ENCODE assay signal across 12 cellular contexts in genomic region chr2:192148620-192149321, GRCh38. TPM values are rescaled to one million over a fixed set of nuclear protein-coding genes. Genes with fewer than 3 reads are reported as not detected.
DNase-seq lines count a peak whose midpoint lies in the region; ATAC-seq, FAIRE-seq and TF ChIP-seq lines count a peak whose summit lies in the region.
"Had no signal": no experiment of that assay in that cellular context is flagged by ENCODE, and none has a peak within 500 bp of the region (broad histone marks: within the 10 kb centered on the region; RNA-seq: fewer than 3 reads in every experiment).

No MANE protein-coding gene starts in this region.

- H3K79me2 ChIP-seq in K562 (ENCODE audit: control insufficient read depth, insufficient read depth, low read length), result no peaks in the 10 kb centered on the region

- TF ChIP-seq CTCF in K562 (IDR thresholded peaks at IDR 0.05 in 2 of 3, conservative IDR thresholded peaks at IDR 0.05 in 1 of 3; ENCODE audit: insufficient read depth in 2 of 3, low read depth in 1 of 3, low read length in 3 of 3), result no peak
- TF ChIP-seq CTCF in suprapubic skin (IDR thresholded peaks at IDR 0.05), result no peak

- no peak for FAIRE-seq in K562 (lab: Jason Lieb, UNC)

- DNase-seq in GM04504 (ENCODE audit: low read depth) (peak; percentile 51), K562 (ENCODE audit: extremely low read depth in 1 of 4, low spot score in 3 of 4) (no peak), left lobe of liver (ENCODE audit: low spot score) (no peak), suprapubic skin (ENCODE audit: low spot score in 2 of 2) (no peak), NOMO-1 treated with DMSO at 0.1 percent for 48 hours (lab: John Stamatoyannopoulos, UW; ENCODE audit: unreplicated experiment) (no peak), NCI-H2029 treated with DMSO at 0.1 percent for 48 hours (lab: John Stamatoyannopoulos, UW) (no peak)
- DNase-seq: activated CD4-positive, alpha-beta T cell treated with anti-CD3 and anti-CD28 coated beads for 36 hours; NCI-H1930; retina had no signal

- peak overlapping the region; percentile 55 for H2AFZ ChIP-seq in K562 (ENCODE audit: low read depth, low read length)

- TF ChIP-seq POLR2A in K562 (conservative IDR thresholded peaks at IDR 0.05) (no peak), suprapubic skin (IDR thresholded peaks at IDR 0.05) (no peak)

- no peak overlapping the region for H3K9ac ChIP-seq in K562 (ENCODE audit: insufficient read depth in 1 of 2, low read depth in 2 of 2, low read length in 2 of 2)

- H3K4me2 ChIP-seq in K562 (ENCODE audit: insufficient read depth, low read length), result no peak overlapping the region

- intact Hi-C loops in K562 (cut with micrococcal nuclease), result loop anchor here (5.0 kb wide), 1 partner anchor 201 kb away; no protein-coding TSS in a partner anchor

- no peak for TF ChIP-seq EP300 in K562 (IDR thresholded peaks at IDR 0.05; ENCODE audit: low read length)
- TF ChIP-seq EP300 in suprapubic skin (IDR thresholded peaks at IDR 0.05), result no peak

- H3K36me3 ChIP-seq in K562 (ENCODE audit: control insufficient read depth, insufficient read depth, low read length), result no peaks in the 10 kb centered on the region
- H3K36me3 ChIP-seq in suprapubic skin, result no peaks in the 10 kb centered on the region

- H3K4me1 ChIP-seq in K562 (replicated peaks in 1 of 2; ENCODE audit: control insufficient read depth in 2 of 2, insufficient read depth in 2 of 2, low read length in 2 of 2) (no peaks in the 10 kb centered on the region; a peak in 1 of 5 replicates), suprapubic skin (no peaks in the 10 kb centered on the region)

- POLR2A ChIA-PET in K562 (lab: Yijun Ruan, JAX), result interaction anchor here (1.5 kb wide), 1 partner anchor 9 kb away, joined by 5 read pairs; no protein-coding TSS in a partner anchor

- CTCF ChIA-PET in K562 (lab: Yijun Ruan, JAX; ENCODE audit: low intra/inter-chr PET ratio), result no interaction called here

- H3K27me3 ChIP-seq in K562 (ENCODE audit: control insufficient read depth in 2 of 2, insufficient read depth in 2 of 2, low read length in 2 of 2) (no peaks in the 10 kb centered on the region), suprapubic skin (no peaks in the 10 kb centered on the region)

- H3K27ac ChIP-seq in K562 (ENCODE audit: extremely low read depth, low read depth, low read length) (no peak overlapping the region), suprapubic skin (peak overlapping the region; percentile 39)

- TF ChIP-seq RAD21 in K562 (CRISPR knock-in tag; conservative IDR thresholded peaks at IDR 0.05 in 1 of 2, IDR thresholded peaks at IDR 0.05 in 1 of 2), result no peak

- BruUV-seq in K562 (replicated peaks; lab: Mats Ljungman, UMichigan), result no TSS peak

- ATAC-seq in K562, result no peak
- peak; percentile 88 for ATAC-seq in left lobe of liver
- ATAC-seq in GM21526 (IDR thresholded peaks at IDR 0.05; ENCODE audit: low FRiP score, unreplicated experiment), result no peak
- no peak for ATAC-seq in HG02623 (IDR thresholded peaks at IDR 0.05; ENCODE audit: unreplicated experiment)
- ATAC-seq: activated CD4-positive, alpha-beta T cell treated with anti-CD3 and anti-CD28 coated beads for 36 hours had no signal

- no peaks in the 10 kb centered on the region for H3K9me1 ChIP-seq in K562 (ENCODE audit: control insufficient read depth, insufficient read depth, low read length)

- in situ Hi-C loops in K562 (cut with MboI), result no loop called here

- H4K20me1 ChIP-seq in K562 (replicated peaks; ENCODE audit: control insufficient read depth, insufficient read depth, low read length), result no peaks in the 10 kb centered on the region

- WGBS in K562 (ENCODE audit: insufficient coverage, low coverage, missing lambda C conversion rate), result 45% methylated on average over 5 of the region's 5 CpGs
- 48% methylated on average over 5 of the region's 5 CpGs for WGBS in suprapubic skin

- no peaks in the 10 kb centered on the region for H3K9me3 ChIP-seq in K562 (replicated peaks; ENCODE audit: control insufficient read depth, insufficient read depth, low read depth, low read length)
- no peaks in the 10 kb centered on the region for H3K9me3 ChIP-seq in suprapubic skin

- no peak overlapping the region for H3K4me3 ChIP-seq in K562
- no peak overlapping the region for H3K4me3 ChIP-seq in suprapubic skin

TF ChIP-seq in K562, 482 proteins besides CTCF, POLR2A, EP300 and RAD21 (continues in another document):
- TF ChIP-seq TAF1 (IDR thresholded peaks at IDR 0.05; ENCODE audit: control insufficient read depth, extremely low read depth, insufficient read depth, low read length, severe bottlenecking) (no peak), NEUROD1 (IDR thresholded peaks at IDR 0.05; ENCODE audit: borderline replicate concordance, low read depth, low read length, partially characterized antibody) (no peak), PTBP1 (IDR thresholded peaks at IDR 0.05; ENCODE audit: low read depth, low read length) (no peak), KAT2B (IDR thresholded peaks at IDR 0.05; ENCODE audit: low read depth, low read length) (no peak), SFPQ (IDR thresholded peaks at IDR 0.05; ENCODE audit: low read depth, low read length) (no peak), TCF7 (IDR thresholded peaks at IDR 0.05; ENCODE audit: borderline replicate concordance) (no peak), SP2 (IDR thresholded peaks at IDR 0.05; ENCODE audit: extremely low read depth, low read depth, low read length, poor library complexity, severe bottlenecking) (no peak), ZNF639 (CRISPR knock-in tag; conservative IDR thresholded peaks at IDR 0.05 in 1 of 2, IDR thresholded peaks at IDR 0.05 in 1 of 2) (no peak), ARID1B (IDR thresholded peaks at IDR 0.05) (no peak), TAF7 (tag; IDR thresholded peaks at IDR 0.05) (no peak)

RNA-seq across cellular contexts. Expression of gene TMEFF2, which starts 46.0 kb away (rescaled TPM):
- total RNA-seq in K562 (2011; cell fraction: chromatin; rRNA removed; ENCODE audit: low replicate concordance), result not detected in 2 replicates
- not detected in 2 replicates for total RNA-seq in K562 (2011; cell fraction: nucleolus; rRNA removed)
- not detected in 2 replicates for total RNA-seq in K562 (2011; cell fraction: nucleoplasm; rRNA removed)
- not detected in 2 replicates for total RNA-seq in K562 (2014; rRNA removed)
- total RNA-seq in K562 (2014; rRNA removed; fragmentation: Illumina TruSeq; extraction: Trizol), result not detected in 2 replicates
- total RNA-seq in K562 (2015; rRNA removed; fragmentation: Illumina TruSeq; extraction: Trizol), result not detected in 2 replicates
- total RNA-seq in K562 (2021), result not detected in 2 replicates
- not detected in 2 replicates for polyA plus RNA-seq in K562 (2011; rRNA removed)
- polyA plus RNA-seq in K562 (2011; cell fraction: cytosol; rRNA removed), result not detected in 2 replicates
- not detected in 2 replicates for polyA plus RNA-seq in K562 (2011; cell fraction: nucleus; rRNA removed)
- 0.04 TPM in 1 of 2 replicates, not detected in the other for polyA plus RNA-seq in K562 (2012)
- polyA plus RNA-seq in K562 (2014; fragmentation: Illumina TruSeq; extraction: Trizol), result not detected in 2 replicates
- polyA plus RNA-seq in K562 (2014; fragmentation: Nextera tagmentation; extraction: Ambion mirVana), result 1 to 10 TPM in 1 of 2 experiments, not detected in 1; 1.4 TPM
- polyA plus RNA-seq in K562 (2014; rRNA removed), result not detected in 2 replicates
- polyA minus RNA-seq in K562 (2011; rRNA and poly(A)+ RNA removed), result not detected in 2 replicates
- polyA minus RNA-seq in K562 (2011; cell fraction: cytosol; rRNA and poly(A)+ RNA removed), result not detected in 2 replicates
- 0.13 TPM in 1 of 2 replicates, not detected in the other for polyA minus RNA-seq in K562 (2011; cell fraction: nucleus; rRNA and poly(A)+ RNA removed)
- total RNA-seq in left lobe of liver, result not detected
- total RNA-seq in suprapubic skin, result under 1 TPM in 1 of 4 donors, not detected in 3; 0.36 TPM
- total RNA-seq: activated CD4-positive, alpha-beta T cell treated with anti-CD3 and anti-CD28 coated beads for 36 hours; Daoy had no signal
